Comparison of ENCODE assay signal across 2 cellular contexts in the genomic region with DNA sequence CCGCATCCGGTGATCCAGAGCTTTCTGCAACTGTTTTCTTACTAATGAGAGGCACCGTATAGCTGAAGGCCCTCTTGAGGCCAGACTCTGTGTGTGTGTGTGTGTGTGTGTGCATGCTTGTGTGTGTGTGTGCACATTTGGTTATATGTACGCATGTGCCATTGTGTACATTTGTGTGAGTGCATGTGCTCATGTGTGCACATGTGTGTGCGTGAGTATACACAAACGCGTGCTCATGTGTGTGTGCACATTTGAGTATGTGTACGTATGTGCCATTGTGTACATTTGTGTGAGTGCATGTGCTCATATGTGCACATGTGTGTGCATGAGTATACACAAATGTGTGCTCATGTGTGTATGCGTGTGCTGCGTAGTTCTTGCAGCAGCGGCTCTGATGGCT.
A peak's percentile ranks its signal among the peaks of the same experiment; 100 is the strongest.
TF ChIP-seq lines count a peak whose summit lies in the region.

No MANE protein-coding gene starts in this region.

TF ChIP-seq in GM12891, 5 proteins besides CTCF, POLR2A, EP300 and RAD21 (continued from another document):
- TF ChIP-seq POU2F2 (IDR thresholded peaks at IDR 0.05; ENCODE audit: low read depth, low read length), result 0 out of 2 replicates have a peak, but pooled peaks have one; percentile 12
- no peak for TF ChIP-seq SPI1 (IDR thresholded peaks at IDR 0.05; ENCODE audit: low read depth, low read length)

TF ChIP-seq in endothelial cell of umbilical vein, 7 proteins besides CTCF, POLR2A, EP300 and RAD21 (continued from another document):
- TF ChIP-seq JUN (IDR thresholded peaks at IDR 0.05; ENCODE audit: borderline replicate concordance, insufficient read depth, insufficient read length, low read depth) (no peak), MYC (IDR thresholded peaks at IDR 0.05; ENCODE audit: low read depth, low read length) (no peak), EZH2 (IDR thresholded peaks at IDR 0.05; ENCODE audit: borderline replicate concordance, low read depth, low read length, severe bottlenecking) (no peak), GATA2 (IDR thresholded peaks at IDR 0.05; ENCODE audit: insufficient read depth, insufficient read length, low read depth, low read length) (no peak)
